In the genomic region with DNA sequence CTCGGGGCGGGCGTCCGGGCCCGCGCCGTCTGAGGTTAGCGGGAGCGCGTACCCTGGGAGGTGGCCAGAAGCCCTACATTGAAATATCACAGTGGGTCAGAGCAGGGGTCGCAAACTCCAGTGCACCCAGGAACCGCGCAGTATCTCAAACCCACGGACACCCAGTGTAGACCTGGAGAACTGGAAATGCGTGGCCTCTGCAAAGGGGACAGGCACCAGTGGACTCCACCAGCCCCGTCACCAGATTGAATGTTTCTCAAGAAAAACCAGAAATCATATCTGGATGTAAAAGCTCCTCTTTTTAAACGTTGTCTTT, we compare ENCODE assay signal across 18 cellular contexts.
DNase-seq lines count a peak whose midpoint lies in the region; ATAC-seq and TF ChIP-seq lines count a peak whose summit lies in the region.
"Had no signal": no experiment of that assay in that cellular context is flagged by ENCODE, and none has a peak within 500 bp of the region (broad histone marks: within the 10 kb centered on the region; RNA-seq: fewer than 3 reads in every experiment).

No MANE protein-coding gene starts in this region.

- H3K27me3 Mint-ChIP-seq in GM23338 (ENCODE audit: insufficient read depth, low read depth, poor library complexity): peaks cover 4% of the 10 kb centered on the region
- H3K27me3 Mint-ChIP-seq: activated CD8-positive, alpha-beta T cell treated with anti-CD3 and anti-CD28 coated beads for 36 hours had no signal

- H3K4me1 Mint-ChIP-seq in GM23338: peaks cover 13% of the 10 kb centered on the region; the same call in 2 of the 3 replicates
- H3K4me1 Mint-ChIP-seq: activated B cell treated with CpG ODN at 0.5 μM for 24 hours, IgD-negative memory B cell, natural killer cell had no signal

- no peak for DNase-seq in GM23338 (ENCODE audit: low spot score)
- no peak for DNase-seq in ascending aorta (ENCODE audit: low spot score in 2 of 2)
- no peak for DNase-seq in smooth muscle cell (lab: John Stamatoyannopoulos, UW; ENCODE audit: unreplicated experiment)
- no peak for DNase-seq in CD1c-positive myeloid dendritic cell (ENCODE audit: extremely low spot score)
- no peak for DNase-seq in stimulated activated CD4-positive, alpha-beta T cell treated with anti-CD3 and anti-CD28 coated beads, Interleukin-2, amount 100 ng/mL, for 24 hours
- DNase-seq: activated B cell treated with CpG ODN at 0.5 μM for 24 hours; activated CD8-positive, alpha-beta T cell treated with anti-CD3 and anti-CD28 coated beads for 36 hours; cerebellar nuclear complex; COR-L47; foreskin melanocyte; natural killer cell; NCI-H526; stimulated activated naive CD4-positive, alpha-beta T cell treated with Interleukin-2 at 50 U/mL for 16 hours had no signal

- H3K27ac Mint-ChIP-seq in GM23338: no peak overlapping the region
- H3K27ac Mint-ChIP-seq: activated B cell treated with CpG ODN at 0.5 μM for 24 hours; activated CD8-positive, alpha-beta T cell treated with anti-CD3 and anti-CD28 coated beads for 36 hours; IgD-negative memory B cell; natural killer cell had no signal

- H3K36me3 ChIP-seq in GM23338 (ENCODE audit: insufficient read depth): no peaks in the 10 kb centered on the region
- no peaks in the 10 kb centered on the region for H3K36me3 ChIP-seq in ascending aorta
- H3K36me3 ChIP-seq in iPS-15b (ENCODE audit: control insufficient read depth, insufficient read depth, low read length): no peaks in the 10 kb centered on the region
- no peaks in the 10 kb centered on the region for H3K36me3 ChIP-seq in smooth muscle cell (ENCODE audit: low read depth)
- H3K36me3 ChIP-seq: lower lobe of right lung had no signal

- H4K20me1 ChIP-seq in GM23338 (replicated peaks; ENCODE audit: insufficient read depth): no peaks in the 10 kb centered on the region
- no peaks in the 10 kb centered on the region for H4K20me1 ChIP-seq in smooth muscle cell (ENCODE audit: low read depth)

- peak overlapping the region; percentile 99 for H2AFZ ChIP-seq in GM23338
- H2AFZ ChIP-seq in smooth muscle cell (ENCODE audit: low read depth): peak overlapping the region; percentile 65

- TF ChIP-seq CTCF in GM23338 (conservative IDR thresholded peaks at IDR 0.05; ENCODE audit: low read depth in 2 of 2) (no peak), ascending aorta (IDR thresholded peaks at IDR 0.05) (no peak), smooth muscle cell (IDR thresholded peaks at IDR 0.05; ENCODE audit: borderline replicate concordance, insufficient read depth, poor library complexity, severe bottlenecking) (no peak)

- H3K36me3 Mint-ChIP-seq in GM23338 (ENCODE audit: low read depth): no peaks in the 10 kb centered on the region
- H3K36me3 Mint-ChIP-seq: IgD-negative memory B cell, natural killer cell had no signal

- peaks cover 17% of the 10 kb centered on the region for H3K4me1 ChIP-seq in GM23338 (ENCODE audit: insufficient read depth)
- H3K4me1 ChIP-seq in ascending aorta: peaks cover 0 to 9% of the 10 kb centered on the region in 2 donors
- H3K4me1 ChIP-seq in iPS-15b (ENCODE audit: control insufficient read depth, insufficient read depth, low read length): peaks cover 5% of the 10 kb centered on the region
- H3K4me1 ChIP-seq in smooth muscle cell (ENCODE audit: low read depth): peaks cover 12% of the 10 kb centered on the region
- H3K4me1 ChIP-seq: lower lobe of right lung had no signal

- H3K4me3 Mint-ChIP-seq in GM23338: no peak overlapping the region
- H3K4me3 Mint-ChIP-seq: activated B cell treated with CpG ODN at 0.5 μM for 24 hours; activated CD8-positive, alpha-beta T cell treated with anti-CD3 and anti-CD28 coated beads for 36 hours; IgD-negative memory B cell; natural killer cell had no signal

- ATAC-seq in GM23338 (no peak), GM21825 (IDR thresholded peaks at IDR 0.05; ENCODE audit: unreplicated experiment) (no peak), GM19397 (IDR thresholded peaks at IDR 0.05; ENCODE audit: unreplicated experiment) (no peak)
- ATAC-seq: activated CD8-positive, alpha-beta T cell treated with anti-CD3 and anti-CD28 coated beads for 36 hours; natural killer cell had no signal

- intact Hi-C loops in ascending aorta (cut with DNase I): loop anchor here (5.0 to 10.0 kb wide), 3 partner anchors 71 to 617 kb away; a partner anchor contains a TSS

- no peaks in the 10 kb centered on the region for H3K9me3 Mint-ChIP-seq in GM23338
- H3K9me3 Mint-ChIP-seq: activated B cell treated with CpG ODN at 0.5 μM for 24 hours; activated CD8-positive, alpha-beta T cell treated with anti-CD3 and anti-CD28 coated beads for 36 hours; natural killer cell had no signal

- H3F3A ChIP-seq in GM23338 (replicated peaks; ENCODE audit: low read depth) (no peaks in the 10 kb centered on the region), smooth muscle cell (ENCODE audit: low read depth) (no peaks in the 10 kb centered on the region)

- H3K4me2 ChIP-seq in GM23338 (peak overlapping the region; percentile 73), smooth muscle cell (peak overlapping the region; percentile 72)

- H3K9ac ChIP-seq in iPS-15b (ENCODE audit: low read depth, low read length) (no peak overlapping the region), smooth muscle cell (ENCODE audit: low read depth) (no peak overlapping the region)

- H3K27ac ChIP-seq in GM23338 (ENCODE audit: low read depth): no peak overlapping the region
- H3K27ac ChIP-seq in ascending aorta: peak overlapping the region; percentile 74 to 78
- H3K27ac ChIP-seq in smooth muscle cell (ENCODE audit: low read depth): no peak overlapping the region
- H3K27ac ChIP-seq: lower lobe of right lung had no signal

- H3K9me3 ChIP-seq in ascending aorta (no peaks in the 10 kb centered on the region), iPS-15b (ENCODE audit: control insufficient read depth, insufficient read depth, low read length) (no peaks in the 10 kb centered on the region), smooth muscle cell (replicated peaks; ENCODE audit: low read depth) (no peaks in the 10 kb centered on the region)
- H3K9me3 ChIP-seq: lower lobe of right lung had no signal

- H3K4me3 ChIP-seq in GM23338 (peak overlapping the region; percentile 39; the same call in 1 of the 2 replicates), ascending aorta (peak overlapping the region; percentile 1 to 38), iPS-15b (ENCODE audit: low read depth, low read length) (peak overlapping the region; percentile 16), smooth muscle cell (no peak overlapping the region)
- H3K4me3 ChIP-seq: lower lobe of right lung had no signal

- H3K9me2 ChIP-seq in GM23338 (ENCODE audit: insufficient read depth): no peaks in the 10 kb centered on the region

- H3K79me2 ChIP-seq in GM23338 (replicated peaks; ENCODE audit: insufficient read depth) (no peaks in the 10 kb centered on the region), smooth muscle cell (ENCODE audit: low read depth) (no peaks in the 10 kb centered on the region)

- 41% methylated on average over 17 of the region's 17 CpGs for WGBS in smooth muscle cell (ENCODE audit: low lambda C conversion rate)

- H3K27me3 ChIP-seq in GM23338 (ENCODE audit: insufficient read depth) (no peaks in the 10 kb centered on the region; the same call in 1 of the 2 replicates), ascending aorta (no peaks in the 10 kb centered on the region), iPS-15b (ENCODE audit: control insufficient read depth, insufficient read depth, low read length) (no peaks in the 10 kb centered on the region), smooth muscle cell (ENCODE audit: low read depth) (no peaks in the 10 kb centered on the region)

TF ChIP-seq in GM23338, 12 proteins besides CTCF, POLR2A, EP300 and RAD21 (continues in another document):
- TF ChIP-seq ZNF331 (CRISPR knock-in tag; IDR thresholded peaks at IDR 0.05; ENCODE audit: low read depth) (no peak), STAT1 (IDR thresholded peaks at IDR 0.05; ENCODE audit: unreplicated experiment) (no peak)
- TF ChIP-seq, protein P1, sequence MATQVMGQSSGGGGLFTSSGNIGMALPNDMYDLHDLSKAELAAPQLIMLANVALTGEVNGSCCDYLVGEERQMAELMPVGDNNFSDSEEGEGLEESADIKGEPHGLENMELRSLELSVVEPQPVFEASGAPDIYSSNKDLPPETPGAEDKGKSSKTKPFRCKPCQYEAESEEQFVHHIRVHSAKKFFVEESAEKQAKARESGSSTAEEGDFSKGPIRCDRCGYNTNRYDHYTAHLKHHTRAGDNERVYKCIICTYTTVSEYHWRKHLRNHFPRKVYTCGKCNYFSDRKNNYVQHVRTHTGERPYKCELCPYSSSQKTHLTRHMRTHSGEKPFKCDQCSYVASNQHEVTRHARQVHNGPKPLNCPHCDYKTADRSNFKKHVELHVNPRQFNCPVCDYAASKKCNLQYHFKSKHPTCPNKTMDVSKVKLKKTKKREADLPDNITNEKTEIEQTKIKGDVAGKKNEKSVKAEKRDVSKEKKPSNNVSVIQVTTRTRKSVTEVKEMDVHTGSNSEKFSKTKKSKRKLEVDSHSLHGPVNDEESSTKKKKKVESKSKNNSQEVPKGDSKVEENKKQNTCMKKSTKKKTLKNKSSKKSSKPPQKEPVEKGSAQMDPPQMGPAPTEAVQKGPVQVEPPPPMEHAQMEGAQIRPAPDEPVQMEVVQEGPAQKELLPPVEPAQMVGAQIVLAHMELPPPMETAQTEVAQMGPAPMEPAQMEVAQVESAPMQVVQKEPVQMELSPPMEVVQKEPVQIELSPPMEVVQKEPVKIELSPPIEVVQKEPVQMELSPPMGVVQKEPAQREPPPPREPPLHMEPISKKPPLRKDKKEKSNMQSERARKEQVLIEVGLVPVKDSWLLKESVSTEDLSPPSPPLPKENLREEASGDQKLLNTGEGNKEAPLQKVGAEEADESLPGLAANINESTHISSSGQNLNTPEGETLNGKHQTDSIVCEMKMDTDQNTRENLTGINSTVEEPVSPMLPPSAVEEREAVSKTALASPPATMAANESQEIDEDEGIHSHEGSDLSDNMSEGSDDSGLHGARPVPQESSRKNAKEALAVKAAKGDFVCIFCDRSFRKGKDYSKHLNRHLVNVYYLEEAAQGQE (IDR thresholded peaks at IDR 0.05; ENCODE audit: unreplicated experiment): no peak

Comparison
In these comparisons a context has a peak if more than half of its experiments do, and no peak if none do; other contexts are left out.
1. H3K27ac ChIP-seq: peak in ascending aorta (2 of 2); none in GM23338 (single experiment) and smooth muscle cell (single experiment).